13 cellular contexts compared by ENCODE assay signal in the genomic region with DNA sequence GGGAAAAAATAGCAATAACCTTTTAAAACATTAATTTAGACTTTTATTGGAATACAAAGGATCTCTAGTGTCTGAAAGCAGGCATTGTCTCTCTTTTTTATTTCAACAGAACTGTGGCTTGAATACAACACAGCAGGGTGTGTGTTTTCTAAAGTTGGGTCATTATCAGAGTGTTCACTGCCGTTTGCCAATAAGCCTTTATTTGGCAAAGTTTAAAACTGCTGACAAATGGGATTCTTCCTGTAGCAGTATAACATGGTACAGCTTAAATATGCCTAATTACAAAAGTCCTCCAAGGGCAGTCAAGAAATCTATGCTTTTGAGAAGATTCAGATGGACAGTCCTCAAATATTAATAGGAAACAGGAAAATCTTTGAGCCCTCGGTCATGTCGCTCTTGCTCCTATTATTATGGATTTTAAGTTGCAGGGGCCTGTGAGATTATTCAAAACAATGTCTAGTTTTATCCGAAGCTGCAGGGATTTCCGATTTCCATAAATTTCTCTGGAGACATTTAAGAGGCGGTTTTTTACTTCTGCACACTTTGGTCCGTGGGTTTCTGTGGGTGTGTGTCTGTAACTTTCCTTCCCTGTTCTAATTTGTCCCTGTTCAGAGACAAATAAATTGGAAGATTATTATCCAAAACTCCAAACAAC.
DNase-seq lines count a peak whose midpoint lies in the region; ATAC-seq and TF ChIP-seq lines count a peak whose summit lies in the region.
"Had no signal": no experiment of that assay in that cellular context is flagged by ENCODE, and none has a peak within 500 bp of the region (broad histone marks: within the 10 kb centered on the region; RNA-seq: fewer than 3 reads in every experiment).

No MANE protein-coding gene starts in this region.

- H3K18ac ChIP-seq in IMR-90 (ENCODE audit: low read depth, low read length), result no peak overlapping the region
- no peak overlapping the region for H3K18ac ChIP-seq in mesendoderm (ENCODE audit: low read length)

- no peak overlapping the region for H2AFZ ChIP-seq in IMR-90 (replicated peaks; ENCODE audit: low read length, poor library complexity)

- H3K56ac ChIP-seq in IMR-90 (ENCODE audit: extremely low read depth, insufficient read depth, low read length), result no peak overlapping the region
- no peak overlapping the region for H3K56ac ChIP-seq in mesendoderm (ENCODE audit: low read length)

- ATAC-seq in IMR-90 (ENCODE audit: low read depth), result no peak
- ATAC-seq in GM18909 (IDR thresholded peaks at IDR 0.05; ENCODE audit: poor library complexity, unreplicated experiment), result no peak
- ATAC-seq: stimulated activated naive CD8-positive, alpha-beta T cell treated with anti-CD3 and anti-CD28 coated beads, Interleukin-15, Interleukin-2, amounts not matched to agents 100 U/mL and 50 U/mL, for 24 hours had no signal

- no CpG with 5 or more reads among the region's 7 CpGs for WGBS in IMR-90 (ENCODE audit: extremely low coverage in 2 of 2, insufficient read length in 1 of 2), 2 experiments
- WGBS in prostate gland, result 27% methylated on average over 7 of the region's 7 CpGs
- no CpG with 5 or more reads among the region's 7 CpGs for WGBS in mesendoderm (ENCODE audit: extremely low coverage, insufficient coverage, low lambda C conversion rate)

- H3K79me1 ChIP-seq in IMR-90 (ENCODE audit: low read depth in 1 of 2, low read length in 2 of 2) (peaks cover 34 to 63% of the 10 kb centered on the region in 2 experiments), mesendoderm (ENCODE audit: low read length) (no peaks in the 10 kb centered on the region)

- TF ChIP-seq CTCF in IMR-90 (conservative IDR thresholded peaks at IDR 0.05; ENCODE audit: low read depth, low read length), result no peak
- no peak for TF ChIP-seq CTCF in astrocyte of the spinal cord (IDR thresholded peaks at IDR 0.05; ENCODE audit: low read depth, low read length)
- no peak for TF ChIP-seq CTCF in prostate gland (IDR thresholded peaks at IDR 0.05)
- no peak for TF ChIP-seq CTCF in glutamatergic neuron (IDR thresholded peaks at IDR 0.05; ENCODE audit: partially characterized antibody, unreplicated experiment)

- no peak overlapping the region for H2AK9ac ChIP-seq in IMR-90 (replicated peaks; ENCODE audit: low read depth, low read length, poor library complexity)

- H2AK5ac ChIP-seq in IMR-90 (ENCODE audit: low read depth, low read length) (no peak overlapping the region), mesendoderm (ENCODE audit: low read length) (no peak overlapping the region)

- no peaks in the 10 kb centered on the region for H3K9me3 Mint-ChIP-seq in glutamatergic neuron (ENCODE audit: unreplicated experiment)

- DNase-seq in IMR-90, result no peak
- peak; percentile 68 for DNase-seq in astrocyte of the spinal cord (ENCODE audit: low read depth, low spot score)
- peak; percentile 39 for DNase-seq in globus pallidus (ENCODE audit: low spot score)
- DNase-seq in prostate gland (ENCODE audit: low spot score), result no peak
- DNase-seq in glutamatergic neuron, result no peak
- no peak for DNase-seq in mesendoderm
- DNase-seq in NCI-H2171 (lab: John Stamatoyannopoulos, UW), result no peak
- DNase-seq: OCI-M1; stimulated activated CD4-positive, alpha-beta T cell treated with anti-CD3 and anti-CD28 coated beads, Interleukin-4, amount 100 ng/mL, for 4 hours; stimulated activated naive CD8-positive, alpha-beta T cell treated with anti-CD3 and anti-CD28 coated beads, Interleukin-15, Interleukin-2, amounts not matched to agents 100 U/mL and 50 U/mL, for 24 hours; T-helper 1 cell had no signal

- no peak overlapping the region for H3K4me3 Mint-ChIP-seq in glutamatergic neuron (ENCODE audit: unreplicated experiment)

- no peak overlapping the region for H3K27ac Mint-ChIP-seq in glutamatergic neuron (ENCODE audit: unreplicated experiment)

- H3K4me2 ChIP-seq in IMR-90 (ENCODE audit: low read depth, low read length), result no peak overlapping the region
- no peak overlapping the region for H3K4me2 ChIP-seq in mesendoderm (ENCODE audit: low read length)

- no peaks in the 10 kb centered on the region for H3K36me3 ChIP-seq in IMR-90 (ENCODE audit: control insufficient read depth, insufficient read depth, low read length)
- no peaks in the 10 kb centered on the region for H3K36me3 ChIP-seq in prostate gland
- H3K36me3 ChIP-seq in mesendoderm (ENCODE audit: control insufficient read depth, insufficient read depth, low read length), result no peaks in the 10 kb centered on the region

- H3K9me3 ChIP-seq in IMR-90 (ENCODE audit: control insufficient read depth, insufficient read depth, low read length) (no peaks in the 10 kb centered on the region), prostate gland (no peaks in the 10 kb centered on the region)

- H3K79me2 ChIP-seq in mesendoderm (ENCODE audit: control insufficient read depth, insufficient read depth, low read length), result no peaks in the 10 kb centered on the region

- dilution Hi-C loops in IMR-90 (cut with HindIII; ENCODE audit: low sequenced_read_pairs, unreplicated experiment), result no loop called here

- H2BK15ac ChIP-seq in IMR-90 (ENCODE audit: low read depth, low read length) (no peak overlapping the region), mesendoderm (replicated peaks; ENCODE audit: low read depth) (no peak overlapping the region)

- H3K27ac ChIP-seq in IMR-90 (ENCODE audit: insufficient read depth, low read length) (no peak overlapping the region), prostate gland (peak overlapping the region; percentile 53 to 66), mesendoderm (ENCODE audit: low read depth, low read length) (no peak overlapping the region)
- H3K27ac ChIP-seq: C4-2B had no signal

- intact Hi-C loops in IMR-90 (cut with micrococcal nuclease) (loop anchor here (2.0 kb wide), 1 partner anchor 30 kb away; no protein-coding TSS in a partner anchor), prostate gland (cut with DNase I) (loop anchor here (5.0 kb wide), 1 partner anchor 91 kb away; no protein-coding TSS in a partner anchor)

- TF ChIP-seq POLR2A in IMR-90 (IDR thresholded peaks at IDR 0.05; ENCODE audit: low read depth, low read length) (no peak), prostate gland (IDR thresholded peaks at IDR 0.05) (no peak)

- H4K20me1 ChIP-seq in IMR-90 (ENCODE audit: insufficient read depth, low read length), result no peaks in the 10 kb centered on the region

- peaks cover 8% of the 10 kb centered on the region for H3K9me1 ChIP-seq in IMR-90 (ENCODE audit: insufficient read depth, low read length)

- H4K8ac ChIP-seq in IMR-90 (ENCODE audit: low read depth in 2 of 2, low read length in 2 of 2) (no peak overlapping the region), mesendoderm (ENCODE audit: low read depth, low read length) (no peak overlapping the region)

- H3K4ac ChIP-seq in IMR-90 (ENCODE audit: low read depth, low read length) (no peak overlapping the region), mesendoderm (ENCODE audit: low read depth, low read length) (no peak overlapping the region)

- H3K4me3 ChIP-seq in IMR-90 (ENCODE audit: insufficient read depth, low read depth, low read length) (no peak overlapping the region), astrocyte of the spinal cord (ENCODE audit: low read depth, low read length) (no peak overlapping the region), prostate gland (no peak overlapping the region), mesendoderm (ENCODE audit: low read length) (no peak overlapping the region)

- H3K36me3 Mint-ChIP-seq in glutamatergic neuron (ENCODE audit: unreplicated experiment), result no peaks in the 10 kb centered on the region

- no peak overlapping the region for H4K91ac ChIP-seq in IMR-90 (ENCODE audit: insufficient read depth, low read depth, low read length)

- POLR2A ChIA-PET in IMR-90 (lab: Charles Lee; ENCODE audit: unreplicated experiment), result no interaction called here

- H3K9ac ChIP-seq in IMR-90 (ENCODE audit: low read depth, low read length) (no peak overlapping the region), mesendoderm (ENCODE audit: low read length) (no peak overlapping the region)

- no peaks in the 10 kb centered on the region for H3K27me3 ChIP-seq in IMR-90 (ENCODE audit: control insufficient read depth, insufficient read depth, low read length)
- H3K27me3 ChIP-seq in prostate gland (replicated peaks; ENCODE audit: insufficient read depth), result no peaks in the 10 kb centered on the region
- H3K27me3 ChIP-seq in mesendoderm (ENCODE audit: insufficient read depth, low read length, poor library complexity), result no peaks in the 10 kb centered on the region

- in situ Hi-C loops in IMR-90 (cut with MboI; ENCODE audit: low sequenced_read_pairs) (no loop called here), astrocyte of the spinal cord (cut with HindIII; ENCODE audit: low sequenced_read_pairs) (no loop called here)

- H3K4me1 Mint-ChIP-seq in glutamatergic neuron (ENCODE audit: low read depth, unreplicated experiment), result no peaks in the 10 kb centered on the region

- H3K14ac ChIP-seq in IMR-90 (replicated peaks; ENCODE audit: low read depth, low read length), result no peak overlapping the region

- H3K23ac ChIP-seq in IMR-90 (ENCODE audit: low read depth, low read length), result no peak overlapping the region
- H3K23ac ChIP-seq in mesendoderm (ENCODE audit: low read length), result no peak overlapping the region

- no peak for TF ChIP-seq RAD21 in IMR-90 (IDR thresholded peaks at IDR 0.05; ENCODE audit: low read length)

- H2BK5ac ChIP-seq in IMR-90 (ENCODE audit: low read depth, low read length, poor library complexity, severe bottlenecking) (no peak overlapping the region), mesendoderm (ENCODE audit: low read length) (no peak overlapping the region)

- H2BK120ac ChIP-seq in IMR-90 (ENCODE audit: low read depth, low read length) (no peak overlapping the region), mesendoderm (ENCODE audit: low read depth, low read length) (no peak overlapping the region)

- no peak overlapping the region for H4K5ac ChIP-seq in IMR-90 (ENCODE audit: low read depth, low read length)
- no peak overlapping the region for H4K5ac ChIP-seq in mesendoderm (ENCODE audit: low read length)

- no peak overlapping the region for H2BK20ac ChIP-seq in IMR-90 (ENCODE audit: low read depth, low read length)

- H3K27me3 Mint-ChIP-seq in glutamatergic neuron (ENCODE audit: unreplicated experiment), result no peaks in the 10 kb centered on the region

- H3K4me1 ChIP-seq in IMR-90 (ENCODE audit: control insufficient read depth, insufficient read depth, low read length) (peaks cover 9% of the 10 kb centered on the region), prostate gland (replicated peaks) (peaks cover 18% of the 10 kb centered on the region), mesendoderm (ENCODE audit: control insufficient read depth, low read depth, low read length) (peaks cover 2% of the 10 kb centered on the region)

- BruUV-seq in IMR-90 (replicated peaks; lab: Mats Ljungman, UMichigan), result no TSS peak

- CTCF ChIA-PET in IMR-90 (lab: Yijun Ruan, JAX), result no interaction called here

TF ChIP-seq in IMR-90, 13 proteins besides CTCF, POLR2A, EP300 and RAD21 (continues in another document):
- TF ChIP-seq, protein P1, sequence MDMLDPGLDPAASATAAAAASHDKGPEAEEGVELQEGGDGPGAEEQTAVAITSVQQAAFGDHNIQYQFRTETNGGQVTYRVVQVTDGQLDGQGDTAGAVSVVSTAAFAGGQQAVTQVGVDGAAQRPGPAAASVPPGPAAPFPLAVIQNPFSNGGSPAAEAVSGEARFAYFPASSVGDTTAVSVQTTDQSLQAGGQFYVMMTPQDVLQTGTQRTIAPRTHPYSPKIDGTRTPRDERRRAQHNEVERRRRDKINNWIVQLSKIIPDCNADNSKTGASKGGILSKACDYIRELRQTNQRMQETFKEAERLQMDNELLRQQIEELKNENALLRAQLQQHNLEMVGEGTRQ (IDR thresholded peaks at IDR 0.05; ENCODE audit: low read depth, low read length), result no peak

Comparison
In these comparisons a context has a peak if more than half of its experiments do, and no peak if none do; other contexts are left out.
1. DNase-seq: peak in astrocyte of the spinal cord (single experiment) and globus pallidus (single experiment); none in IMR-90 (single experiment), prostate gland (single experiment), glutamatergic neuron (single experiment), mesendoderm (single experiment) and NCI-H2171 (single experiment).
2. H3K27ac ChIP-seq: peak in prostate gland (2 of 2); none in IMR-90 (single experiment) and mesendoderm (single experiment).